Comparison of ENCODE assay signal across 8 cellular contexts in genomic region chr10:59177031-59177861, GRCh38. TPM values are rescaled to one million over a fixed set of nuclear protein-coding genes. Genes with fewer than 3 reads are reported as not detected.
DNase-seq lines count a peak whose midpoint lies in the region; ATAC-seq and TF ChIP-seq lines count a peak whose summit lies in the region.

No MANE protein-coding gene starts in this region.

- peak overlapping the region in 3 of 4 donors; percentile 33 to 70 (median 66) for H3K4me3 ChIP-seq in Peyer's patch
- H3K4me3 ChIP-seq in esophagus muscularis mucosa = peak overlapping the region; percentile 47 to 58 (median 52)

- H3K27ac ChIP-seq in Peyer's patch = peak overlapping the region in 3 of 4 donors; percentile 51 to 90 (median 82)
- H3K27ac ChIP-seq in esophagus muscularis mucosa (replicated peaks in 1 of 4) = no peak overlapping the region

- no peak for ATAC-seq in activated T-cell treated with anti-CD3 and anti-CD28 coated beads, Interleukin-2, amount 50 U/mL, for 72 hours (replicated peaks in 1 of 2)
- no peak for ATAC-seq in HG02759 (IDR thresholded peaks at IDR 0.05; ENCODE audit: unreplicated experiment)

- 7% methylated on average over 38 of the region's 42 CpGs for WGBS in esophagus muscularis mucosa

- no peak for DNase-seq in activated T-cell treated with anti-CD3 and anti-CD28 coated beads, Interleukin-2, amount 50 U/mL, for 72 hours
- DNase-seq in activated T-cell treated with anti-CD3 and anti-CD28 coated beads for 4 hours = no peak
- DNase-seq in Peyer's patch = peak in 2 of 3 donors; percentile 56 to 68
- no peak for DNase-seq in esophagus muscularis mucosa (ENCODE audit: extremely low spot score)
- peak; percentile 74 for DNase-seq in myocyte (ENCODE audit: low read depth)
- DNase-seq in ecto neural progenitor cell (ENCODE audit: low spot score) = no peak
- DNase-seq in GM19240 (ENCODE audit: insufficient read length, low spot score) = no peak

- peak in 1 of 2 donors; percentile 14 for TF ChIP-seq POLR2A in Peyer's patch (IDR thresholded peaks at IDR 0.05)
- no peak for TF ChIP-seq POLR2A in esophagus muscularis mucosa (IDR thresholded peaks at IDR 0.05; ENCODE audit: low read depth)

- H3K27me3 ChIP-seq in Peyer's patch = no peaks in the 10 kb centered on the region
- H3K27me3 ChIP-seq in esophagus muscularis mucosa = peaks cover 0 to 63% (median 19%) of the 10 kb centered on the region in 4 donors

- no peak for TF ChIP-seq EP300 in esophagus muscularis mucosa (IDR thresholded peaks at IDR 0.05)

- H3K27ac Mint-ChIP-seq in activated T-cell treated with anti-CD3 and anti-CD28 coated beads, Interleukin-2, amount 50 U/mL, for 72 hours = no peak overlapping the region

- intact Hi-C loops in esophagus muscularis mucosa (cut with DNase I) = no loop called here

- no peaks in the 10 kb centered on the region for H3K4me1 Mint-ChIP-seq in activated T-cell treated with anti-CD3 and anti-CD28 coated beads, Interleukin-2, amount 50 U/mL, for 72 hours (ENCODE audit: low read depth)

- no peak for TF ChIP-seq CTCF in Peyer's patch (IDR thresholded peaks at IDR 0.05)
- no peak for TF ChIP-seq CTCF in esophagus muscularis mucosa (IDR thresholded peaks at IDR 0.05)

- peaks cover 1 to 3% of the 10 kb centered on the region in 2 donors for H3K9me3 Mint-ChIP-seq in activated T-cell treated with anti-CD3 and anti-CD28 coated beads, Interleukin-2, amount 50 U/mL, for 72 hours

- H3K36me3 Mint-ChIP-seq in activated T-cell treated with anti-CD3 and anti-CD28 coated beads, Interleukin-2, amount 50 U/mL, for 72 hours (ENCODE audit: insufficient read depth in 2 of 2) = peaks cover 4 to 7% of the 10 kb centered on the region in 2 donors

- H3K36me3 ChIP-seq in Peyer's patch (no peaks in the 10 kb centered on the region), esophagus muscularis mucosa (no peaks in the 10 kb centered on the region)

- peaks cover 15% of the 10 kb centered on the region for H3K27me3 Mint-ChIP-seq in activated T-cell treated with anti-CD3 and anti-CD28 coated beads, Interleukin-2, amount 50 U/mL, for 72 hours (ENCODE audit: low read depth)

- H3K4me1 ChIP-seq in Peyer's patch (no peaks in the 10 kb centered on the region), esophagus muscularis mucosa (peaks cover 12 to 21% (median 19%) of the 10 kb centered on the region in 4 donors)

- peak overlapping the region; percentile 38 to 43 for H3K4me3 Mint-ChIP-seq in activated T-cell treated with anti-CD3 and anti-CD28 coated beads, Interleukin-2, amount 50 U/mL, for 72 hours

- H3K9me3 ChIP-seq in Peyer's patch (no peaks in the 10 kb centered on the region), esophagus muscularis mucosa (no peaks in the 10 kb centered on the region)

RNA-seq across cellular contexts. Expression of gene PHYHIPL, which starts 0.8 kb away (rescaled TPM):
- not detected for total RNA-seq in activated T-cell treated with anti-CD3 and anti-CD28 coated beads, Interleukin-2, amount 50 U/mL, for 72 hours
- total RNA-seq in Peyer's patch = 10 to 100 TPM in 3 of 4 donors, 1 to 10 TPM in 1; 2.5 to 12.3 (median 10.8) TPM
- total RNA-seq in esophagus muscularis mucosa = 1 to 10 TPM in 1 of 4 donors, under 1 TPM in 3; 0.34 to 1.7 (median 0.76) TPM
- not detected in 2 replicates for total RNA-seq in myocyte
- polyA plus RNA-seq in myocyte (2012) = 0.08 TPM

Comparison
In these comparisons a context has a peak if more than half of its experiments do, and no peak if none do; other contexts are left out.
1. DNase-seq: peak in Peyer's patch (2 of 3) and myocyte (single experiment); none in activated T-cell treated with anti-CD3 and anti-CD28 coated beads, Interleukin-2, amount 50 U/mL, for 72 hours (0 of 2), activated T-cell treated with anti-CD3 and anti-CD28 coated beads for 4 hours (single experiment), esophagus muscularis mucosa (single experiment), ecto neural progenitor cell (single experiment) and GM19240 (single experiment).
2. H3K27ac ChIP-seq: peak in Peyer's patch (3 of 4); none in esophagus muscularis mucosa (0 of 4).